Comparison of ENCODE assay signal across 2 cellular contexts in genomic region chr11:65661599-65662246, GRCh38.
TF ChIP-seq lines count a peak whose summit lies in the region.

No MANE protein-coding gene starts in this region.

TF ChIP-seq in H1, 55 proteins besides CTCF, POLR2A, EP300 and RAD21:
- no peak for TF ChIP-seq PHF8 (conservative IDR thresholded peaks at IDR 0.05; ENCODE audit: low read depth, low read length)
- no peak for TF ChIP-seq BRCA1 (IDR thresholded peaks at IDR 0.05; ENCODE audit: low read depth, low read length)
- no peak for TF ChIP-seq CBX8 (IDR thresholded peaks at IDR 0.05; ENCODE audit: borderline replicate concordance, low read depth, low read length)
- no peak for TF ChIP-seq POU5F1 (IDR thresholded peaks at IDR 0.05; ENCODE audit: low read depth, low read length)
- no peak for TF ChIP-seq HDAC6 (IDR thresholded peaks at IDR 0.05; ENCODE audit: low read depth, low read length)

TF ChIP-seq in neural cell, 6 proteins besides CTCF, POLR2A, EP300 and RAD21:
- no peak for TF ChIP-seq REST (IDR thresholded peaks at IDR 0.05; ENCODE audit: borderline replicate concordance)
